In the genomic region with DNA sequence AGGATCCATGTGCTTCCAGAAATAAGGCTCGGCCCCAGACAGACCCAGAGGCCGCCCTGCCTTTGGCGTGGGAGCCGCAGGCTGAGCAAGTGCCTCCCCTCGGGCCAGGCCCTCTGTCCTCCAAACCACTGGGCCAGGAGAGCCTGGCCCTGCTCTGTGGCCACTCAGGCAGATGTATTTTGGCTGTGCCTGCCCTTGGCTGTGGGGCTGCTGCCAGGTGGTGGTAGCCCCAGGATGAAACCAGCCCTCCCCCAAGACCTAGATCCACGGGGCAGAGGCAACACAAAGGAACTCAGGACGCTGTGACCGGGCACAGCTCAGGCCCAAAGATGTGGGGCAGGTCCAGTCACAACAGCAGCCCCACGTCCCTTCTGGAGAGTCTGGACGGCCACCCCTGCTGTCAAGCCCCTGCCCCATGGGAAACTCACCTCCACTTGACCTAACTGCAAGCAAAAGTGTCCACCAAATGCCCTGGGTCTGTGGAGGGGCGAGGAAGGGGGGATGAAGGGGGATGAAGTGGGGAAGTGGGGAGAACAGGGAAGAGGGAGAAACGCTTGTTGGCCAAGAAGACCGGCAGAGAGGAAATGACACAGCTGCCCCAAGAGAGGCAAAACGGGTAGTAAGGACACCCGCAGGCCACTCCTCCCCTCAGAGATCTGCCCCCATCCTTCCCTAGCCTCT, we compare ENCODE assay signal across 9 cellular contexts. TPM values are rescaled to one million over a fixed set of nuclear protein-coding genes. Genes with fewer than 3 reads are reported as not detected.
DNase-seq lines count a peak whose midpoint lies in the region; ATAC-seq and TF ChIP-seq lines count a peak whose summit lies in the region.
"Had no signal": no experiment of that assay in that cellular context is flagged by ENCODE, and none has a peak within 500 bp of the region (broad histone marks: within the 10 kb centered on the region; RNA-seq: fewer than 3 reads in every experiment).

No MANE protein-coding gene starts in this region.

- H3K4me3 ChIP-seq in IMR-90 (ENCODE audit: insufficient read depth, low read depth, low read length) (no peak overlapping the region), body of pancreas (no peak overlapping the region)

- H3K27ac Mint-ChIP-seq in activated CD4-positive, alpha-beta T cell treated with anti-CD3 and anti-CD28 coated beads, Interleukin-2, amount 10 ng/mL, durations not matched to agents 7 days and 5 days: peak overlapping the region; percentile 64

- H3K4ac ChIP-seq in IMR-90 (ENCODE audit: low read depth, low read length): peak overlapping the region; percentile 75

- peak overlapping the region; percentile 34 for H4K5ac ChIP-seq in IMR-90 (ENCODE audit: low read depth, low read length)

- no peak overlapping the region for H3K4me2 ChIP-seq in IMR-90 (ENCODE audit: low read depth, low read length)

- peak overlapping the region; percentile 63 for H2AK5ac ChIP-seq in IMR-90 (ENCODE audit: low read depth, low read length)

- POLR2A ChIA-PET in activated CD4-positive, alpha-beta T cell treated with anti-CD3 and anti-CD28 coated beads, Interleukin-2, amount 10 ng/mL, durations not matched to agents 7 days and 5 days (lab: Charles Lee): interaction anchor here (0.6 kb wide), 2 partner anchors 8 to 192 kb away, joined by 3 to 4 read pairs; no protein-coding TSS in a partner anchor
- POLR2A ChIA-PET in IMR-90 (lab: Charles Lee; ENCODE audit: unreplicated experiment): no interaction called here

- CTCF ChIA-PET in activated CD4-positive, alpha-beta T cell treated with anti-CD3 and anti-CD28 coated beads, Interleukin-2, amount 10 ng/mL, durations not matched to agents 7 days and 5 days (lab: Charles Lee): interaction anchor here (1.3 kb wide), 1 partner anchor 27 kb away, joined by 3 read pairs; no protein-coding TSS in a partner anchor
- CTCF ChIA-PET in IMR-90 (lab: Yijun Ruan, JAX): interaction anchor here (1.0 to 1.3 kb wide), 2 partner anchors 43 to 82 kb away, joined by 3 to 5 read pairs; no protein-coding TSS in a partner anchor

- ATAC-seq in IMR-90 (ENCODE audit: low read depth): peak; percentile 28
- no peak for ATAC-seq in body of pancreas

- no peak overlapping the region for H3K4me3 Mint-ChIP-seq in activated CD4-positive, alpha-beta T cell treated with anti-CD3 and anti-CD28 coated beads, Interleukin-2, amount 10 ng/mL, durations not matched to agents 7 days and 5 days

- no peak overlapping the region for H2BK15ac ChIP-seq in IMR-90 (ENCODE audit: low read depth, low read length)

- no peak for TF ChIP-seq RAD21 in IMR-90 (IDR thresholded peaks at IDR 0.05; ENCODE audit: low read length)

- H2BK5ac ChIP-seq in IMR-90 (ENCODE audit: low read depth, low read length, poor library complexity, severe bottlenecking): peak overlapping the region; percentile 66

- peaks cover 21 to 83% of the 10 kb centered on the region in 2 experiments for H3K79me1 ChIP-seq in IMR-90 (ENCODE audit: low read depth in 1 of 2, low read length in 2 of 2)

- dilution Hi-C loops in IMR-90 (cut with HindIII; ENCODE audit: low sequenced_read_pairs, unreplicated experiment): no loop called here

- H4K8ac ChIP-seq in IMR-90 (ENCODE audit: low read depth in 2 of 2, low read length in 2 of 2): peak overlapping the region; percentile 18 to 80; a peak in 3 of 4 replicates

- H3K27me3 Mint-ChIP-seq in activated CD4-positive, alpha-beta T cell treated with anti-CD3 and anti-CD28 coated beads, Interleukin-2, amount 10 ng/mL, durations not matched to agents 7 days and 5 days: no peaks in the 10 kb centered on the region

- H2AK9ac ChIP-seq in IMR-90 (replicated peaks; ENCODE audit: low read depth, low read length, poor library complexity): peak overlapping the region; percentile 11

- BruUV-seq in IMR-90 (replicated peaks; lab: Mats Ljungman, UMichigan): no TSS peak

- peaks cover 17% of the 10 kb centered on the region for H3K9me1 ChIP-seq in IMR-90 (ENCODE audit: insufficient read depth, low read length)

- in situ Hi-C loops in IMR-90 (cut with MboI; ENCODE audit: low sequenced_read_pairs): no loop called here

- TF ChIP-seq POLR2A in IMR-90 (IDR thresholded peaks at IDR 0.05; ENCODE audit: low read depth, low read length): no peak
- TF ChIP-seq POLR2A in body of pancreas (IDR thresholded peaks at IDR 0.05): peak in 2 of 3 donors; percentile 6 to 43

- H3K9me3 ChIP-seq in IMR-90 (ENCODE audit: control insufficient read depth, insufficient read depth, low read length): no peaks in the 10 kb centered on the region
- no peaks in the 10 kb centered on the region for H3K9me3 ChIP-seq in body of pancreas

- H3K4me1 Mint-ChIP-seq in activated CD4-positive, alpha-beta T cell treated with anti-CD3 and anti-CD28 coated beads, Interleukin-2, amount 10 ng/mL, durations not matched to agents 7 days and 5 days: peaks cover 42% of the 10 kb centered on the region

- H3K36me3 Mint-ChIP-seq in activated CD4-positive, alpha-beta T cell treated with anti-CD3 and anti-CD28 coated beads, Interleukin-2, amount 10 ng/mL, durations not matched to agents 7 days and 5 days (ENCODE audit: low read depth): peaks cover 9% of the 10 kb centered on the region

- no peak overlapping the region for H3K56ac ChIP-seq in IMR-90 (ENCODE audit: extremely low read depth, insufficient read depth, low read length)

- H3K23ac ChIP-seq in IMR-90 (ENCODE audit: low read depth, low read length): peak overlapping the region; percentile 42; the same call in 1 of the 2 replicates

- 60% methylated on average over 2 of the region's 15 CpGs; no CpG with 5 or more reads in 1 of the 2 experiments for WGBS in IMR-90 (ENCODE audit: extremely low coverage in 2 of 2, insufficient read length in 1 of 2), 2 experiments
- 63 to 77% methylated on average over 5 to 15 of the region's 15 CpGs for WGBS in body of pancreas, 2 donors

- H3K36me3 ChIP-seq in IMR-90 (ENCODE audit: control insufficient read depth, insufficient read depth, low read length) (peaks cover 3% of the 10 kb centered on the region), body of pancreas (replicated peaks in 1 of 2; ENCODE audit: insufficient read depth in 1 of 2, low read depth in 2 of 2) (no peaks in the 10 kb centered on the region)

- H3K27ac ChIP-seq in IMR-90 (ENCODE audit: insufficient read depth, low read length) (peak overlapping the region; percentile 4; the same call in 1 of the 2 replicates), body of pancreas (peak overlapping the region in 2 of 4 donors; percentile 59 to 67)
- H3K27ac ChIP-seq: VCaP had no signal

- H2BK20ac ChIP-seq in IMR-90 (ENCODE audit: low read depth, low read length): 0 out of 2 replicates have a peak overlapping the region, but pooled peaks have one; percentile 23

- peak overlapping the region; percentile 50; the same call in 1 of the 2 replicates for H2BK120ac ChIP-seq in IMR-90 (ENCODE audit: low read depth, low read length)

- peak overlapping the region; percentile 22 for H3K14ac ChIP-seq in IMR-90 (replicated peaks; ENCODE audit: low read depth, low read length)

- intact Hi-C loops in IMR-90 (cut with micrococcal nuclease) (no loop called here), body of pancreas (cut with DNase I) (no loop called here)

- no peak overlapping the region for H3K18ac ChIP-seq in IMR-90 (ENCODE audit: low read depth, low read length)

- H3K4me1 ChIP-seq in IMR-90 (ENCODE audit: control insufficient read depth, insufficient read depth, low read length) (peaks cover 8% of the 10 kb centered on the region), body of pancreas (peaks cover 21% of the 10 kb centered on the region)

- DNase-seq in activated CD4-positive, alpha-beta T cell treated with anti-CD3 and anti-CD28 coated beads, Interleukin-2, amount 10 ng/mL, durations not matched to agents 7 days and 5 days: no peak
- no peak for DNase-seq in activated CD4-positive, alpha-beta T cell treated with anti-CD3 and anti-CD28 coated beads for 1 hour
- no peak for DNase-seq in IMR-90
- DNase-seq in body of pancreas: peak in 1 of 4 donors; percentile 62
- DNase-seq in midbrain (lab: John Stamatoyannopoulos, UW): peak; percentile 12
- no peak for DNase-seq in foreskin melanocyte
- no peak for DNase-seq in SW480 (ENCODE audit: low spot score)
- DNase-seq in dedifferentiated amniotic fluid mesenchymal stem cell (ENCODE audit: extremely low spot score): no peak

- TF ChIP-seq CTCF in IMR-90 (conservative IDR thresholded peaks at IDR 0.05; ENCODE audit: low read depth, low read length): no peak
- no peak for TF ChIP-seq CTCF in body of pancreas (IDR thresholded peaks at IDR 0.05)

- no peaks in the 10 kb centered on the region for H3K9me3 Mint-ChIP-seq in activated CD4-positive, alpha-beta T cell treated with anti-CD3 and anti-CD28 coated beads, Interleukin-2, amount 10 ng/mL, durations not matched to agents 7 days and 5 days

- H2AFZ ChIP-seq in IMR-90 (replicated peaks; ENCODE audit: low read length, poor library complexity): peak overlapping the region; percentile 19

- H3K27me3 ChIP-seq in IMR-90 (ENCODE audit: control insufficient read depth, insufficient read depth, low read length): no peaks in the 10 kb centered on the region
- H3K27me3 ChIP-seq in body of pancreas: no peaks in the 10 kb centered on the region

- peak overlapping the region; percentile 83 for H4K91ac ChIP-seq in IMR-90 (ENCODE audit: insufficient read depth, low read depth, low read length)

- H3K9ac ChIP-seq in IMR-90 (ENCODE audit: low read depth, low read length): no peak overlapping the region

- H4K20me1 ChIP-seq in IMR-90 (ENCODE audit: insufficient read depth, low read length): peaks cover 31% of the 10 kb centered on the region

TF ChIP-seq in IMR-90, 13 proteins besides CTCF, POLR2A, EP300 and RAD21 (continues in another document):
- TF ChIP-seq SMC3 (IDR thresholded peaks at IDR 0.05; ENCODE audit: low read depth, low read length) (no peak), CHD1 (IDR thresholded peaks at IDR 0.05; ENCODE audit: low read depth, low read length) (no peak), NFE2L2 (IDR thresholded peaks at IDR 0.05; ENCODE audit: low read depth, low read length) (no peak), CEBPB (IDR thresholded peaks at IDR 0.05; ENCODE audit: low read depth, low read length) (no peak), MAZ (IDR thresholded peaks at IDR 0.05; ENCODE audit: borderline replicate concordance, low read depth, low read length) (no peak), MAFK (IDR thresholded peaks at IDR 0.05; ENCODE audit: low read depth, low read length) (no peak), RCOR1 (IDR thresholded peaks at IDR 0.05; ENCODE audit: insufficient replicate concordance, low read length) (no peak), RFX5 (IDR thresholded peaks at IDR 0.05; ENCODE audit: low read depth, low read length) (no peak)

RNA-seq across cellular contexts. Expression of a gene that starts 23.9 kb away (rescaled TPM):
- 10 to 100 TPM; 19.4 to 19.6 TPM for total RNA-seq in activated CD4-positive, alpha-beta T cell treated with anti-CD3 and anti-CD28 coated beads, Interleukin-2, amount 10 ng/mL, durations not matched to agents 7 days and 5 days
- total RNA-seq in IMR-90 (2012; rRNA removed): 29.2 and 34.1 TPM in 2 replicates
- polyA plus RNA-seq in IMR-90 (2012; rRNA removed): 48.8 and 52.2 TPM in 2 replicates
- 56.6 and 58.1 TPM in 2 replicates for polyA plus RNA-seq in IMR-90 (2012; cell fraction: cytosol; rRNA removed)
- polyA plus RNA-seq in IMR-90 (2012; cell fraction: nucleus; rRNA removed; ENCODE audit: low replicate concordance): 159 and 173 TPM in 2 replicates
- 10 to 100 TPM; 22.3 to 31.3 TPM for total RNA-seq in body of pancreas
